ENCODE assay signal across 1 cellular context in the genomic region with DNA sequence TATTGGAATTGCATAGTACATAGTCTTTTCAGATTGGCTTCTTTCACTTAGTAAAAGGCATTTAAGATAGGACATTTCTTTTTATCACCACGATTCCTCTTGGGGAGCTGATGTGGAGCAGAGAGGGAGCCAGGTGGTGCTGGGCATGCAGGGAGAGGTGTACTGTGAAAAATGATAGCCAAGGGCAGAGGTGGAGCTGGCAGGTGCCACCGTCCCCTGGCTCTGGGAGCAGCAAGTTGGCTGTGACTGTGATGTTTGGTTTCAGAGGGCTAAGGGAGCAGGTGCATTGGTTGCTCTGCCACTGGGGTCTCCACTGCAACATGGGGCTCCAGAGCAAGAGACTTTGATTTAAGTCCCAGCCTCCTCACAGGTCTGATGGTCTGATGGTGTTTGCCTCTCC.
TF ChIP-seq lines count a peak whose summit lies in the region.

No MANE protein-coding gene starts in this region.

TF ChIP-seq in WTC11, 78 proteins besides CTCF, POLR2A, EP300 and RAD21 (continued from another document):
- TF ChIP-seq, protein P1, sequence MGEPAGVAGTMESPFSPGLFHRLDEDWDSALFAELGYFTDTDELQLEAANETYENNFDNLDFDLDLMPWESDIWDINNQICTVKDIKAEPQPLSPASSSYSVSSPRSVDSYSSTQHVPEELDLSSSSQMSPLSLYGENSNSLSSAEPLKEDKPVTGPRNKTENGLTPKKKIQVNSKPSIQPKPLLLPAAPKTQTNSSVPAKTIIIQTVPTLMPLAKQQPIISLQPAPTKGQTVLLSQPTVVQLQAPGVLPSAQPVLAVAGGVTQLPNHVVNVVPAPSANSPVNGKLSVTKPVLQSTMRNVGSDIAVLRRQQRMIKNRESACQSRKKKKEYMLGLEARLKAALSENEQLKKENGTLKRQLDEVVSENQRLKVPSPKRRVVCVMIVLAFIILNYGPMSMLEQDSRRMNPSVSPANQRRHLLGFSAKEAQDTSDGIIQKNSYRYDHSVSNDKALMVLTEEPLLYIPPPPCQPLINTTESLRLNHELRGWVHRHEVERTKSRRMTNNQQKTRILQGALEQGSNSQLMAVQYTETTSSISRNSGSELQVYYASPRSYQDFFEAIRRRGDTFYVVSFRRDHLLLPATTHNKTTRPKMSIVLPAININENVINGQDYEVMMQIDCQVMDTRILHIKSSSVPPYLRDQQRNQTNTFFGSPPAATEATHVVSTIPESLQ (CRISPR knock-in tag; IDR thresholded peaks at IDR 0.05), result no peak
- TF ChIP-seq ZNF396 (CRISPR knock-in tag; IDR thresholded peaks at IDR 0.05; ENCODE audit: borderline replicate concordance), result no peak
- TF ChIP-seq ZNF263 (CRISPR knock-in tag; IDR thresholded peaks at IDR 0.05; ENCODE audit: low read depth), result no peak
